Comparison of ENCODE assay signal across 2 cellular contexts in the genomic region with DNA sequence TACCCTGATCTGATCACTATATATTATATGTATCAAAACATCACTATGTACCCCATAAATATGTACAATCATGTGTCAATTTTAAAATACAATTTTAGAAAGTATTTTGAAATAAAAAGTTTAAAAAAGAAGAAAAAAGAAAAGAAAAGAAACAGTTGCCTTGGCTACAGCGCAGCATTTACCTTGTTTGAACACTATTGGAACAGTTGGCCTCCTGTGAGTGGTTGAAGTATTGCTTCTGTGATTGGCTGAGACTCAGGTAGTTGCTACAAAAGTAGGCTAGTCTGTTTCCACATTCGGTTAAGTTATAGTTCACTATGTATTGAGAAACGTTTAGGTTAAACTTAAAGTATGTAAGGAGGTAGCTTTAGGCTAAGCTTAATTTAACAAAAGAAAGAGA.
TF ChIP-seq lines count a peak whose summit lies in the region.

No MANE protein-coding gene starts in this region.

TF ChIP-seq in HepG2, 621 proteins besides CTCF, POLR2A, EP300 and RAD21:
- TF ChIP-seq KAT2B (IDR thresholded peaks at IDR 0.05; ENCODE audit: borderline replicate concordance, low read depth, low read length): no peak
- TF ChIP-seq, protein P1, sequence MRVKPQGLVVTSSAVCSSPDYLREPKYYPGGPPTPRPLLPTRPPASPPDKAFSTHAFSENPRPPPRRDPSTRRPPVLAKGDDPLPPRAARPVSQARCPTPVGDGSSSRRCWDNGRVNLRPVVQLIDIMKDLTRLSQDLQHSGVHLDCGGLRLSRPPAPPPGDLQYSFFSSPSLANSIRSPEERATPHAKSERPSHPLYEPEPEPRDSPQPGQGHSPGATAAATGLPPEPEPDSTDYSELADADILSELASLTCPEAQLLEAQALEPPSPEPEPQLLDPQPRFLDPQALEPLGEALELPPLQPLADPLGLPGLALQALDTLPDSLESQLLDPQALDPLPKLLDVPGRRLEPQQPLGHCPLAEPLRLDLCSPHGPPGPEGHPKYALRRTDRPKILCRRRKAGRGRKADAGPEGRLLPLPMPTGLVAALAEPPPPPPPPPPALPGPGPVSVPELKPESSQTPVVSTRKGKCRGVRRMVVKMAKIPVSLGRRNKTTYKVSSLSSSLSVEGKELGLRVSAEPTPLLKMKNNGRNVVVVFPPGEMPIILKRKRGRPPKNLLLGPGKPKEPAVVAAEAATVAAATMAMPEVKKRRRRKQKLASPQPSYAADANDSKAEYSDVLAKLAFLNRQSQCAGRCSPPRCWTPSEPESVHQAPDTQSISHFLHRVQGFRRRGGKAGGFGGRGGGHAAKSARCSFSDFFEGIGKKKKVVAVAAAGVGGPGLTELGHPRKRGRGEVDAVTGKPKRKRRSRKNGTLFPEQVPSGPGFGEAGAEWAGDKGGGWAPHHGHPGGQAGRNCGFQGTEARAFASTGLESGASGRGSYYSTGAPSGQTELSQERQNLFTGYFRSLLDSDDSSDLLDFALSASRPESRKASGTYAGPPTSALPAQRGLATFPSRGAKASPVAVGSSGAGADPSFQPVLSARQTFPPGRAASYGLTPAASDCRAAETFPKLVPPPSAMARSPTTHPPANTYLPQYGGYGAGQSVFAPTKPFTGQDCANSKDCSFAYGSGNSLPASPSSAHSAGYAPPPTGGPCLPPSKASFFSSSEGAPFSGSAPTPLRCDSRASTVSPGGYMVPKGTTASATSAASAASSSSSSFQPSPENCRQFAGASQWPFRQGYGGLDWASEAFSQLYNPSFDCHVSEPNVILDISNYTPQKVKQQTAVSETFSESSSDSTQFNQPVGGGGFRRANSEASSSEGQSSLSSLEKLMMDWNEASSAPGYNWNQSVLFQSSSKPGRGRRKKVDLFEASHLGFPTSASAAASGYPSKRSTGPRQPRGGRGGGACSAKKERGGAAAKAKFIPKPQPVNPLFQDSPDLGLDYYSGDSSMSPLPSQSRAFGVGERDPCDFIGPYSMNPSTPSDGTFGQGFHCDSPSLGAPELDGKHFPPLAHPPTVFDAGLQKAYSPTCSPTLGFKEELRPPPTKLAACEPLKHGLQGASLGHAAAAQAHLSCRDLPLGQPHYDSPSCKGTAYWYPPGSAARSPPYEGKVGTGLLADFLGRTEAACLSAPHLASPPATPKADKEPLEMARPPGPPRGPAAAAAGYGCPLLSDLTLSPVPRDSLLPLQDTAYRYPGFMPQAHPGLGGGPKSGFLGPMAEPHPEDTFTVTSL (CRISPR knock-in tag; IDR thresholded peaks at IDR 0.05; ENCODE audit: borderline replicate concordance): no peak
- TF ChIP-seq SRY (CRISPR knock-in tag; IDR thresholded peaks at IDR 0.05): no peak
- TF ChIP-seq ZFAT (CRISPR knock-in tag; conservative IDR thresholded peaks at IDR 0.05): peak; percentile 79; the same call in 1 of the 2 replicates

TF ChIP-seq in K562, 482 proteins besides CTCF, POLR2A, EP300 and RAD21:
- TF ChIP-seq, protein P2, sequence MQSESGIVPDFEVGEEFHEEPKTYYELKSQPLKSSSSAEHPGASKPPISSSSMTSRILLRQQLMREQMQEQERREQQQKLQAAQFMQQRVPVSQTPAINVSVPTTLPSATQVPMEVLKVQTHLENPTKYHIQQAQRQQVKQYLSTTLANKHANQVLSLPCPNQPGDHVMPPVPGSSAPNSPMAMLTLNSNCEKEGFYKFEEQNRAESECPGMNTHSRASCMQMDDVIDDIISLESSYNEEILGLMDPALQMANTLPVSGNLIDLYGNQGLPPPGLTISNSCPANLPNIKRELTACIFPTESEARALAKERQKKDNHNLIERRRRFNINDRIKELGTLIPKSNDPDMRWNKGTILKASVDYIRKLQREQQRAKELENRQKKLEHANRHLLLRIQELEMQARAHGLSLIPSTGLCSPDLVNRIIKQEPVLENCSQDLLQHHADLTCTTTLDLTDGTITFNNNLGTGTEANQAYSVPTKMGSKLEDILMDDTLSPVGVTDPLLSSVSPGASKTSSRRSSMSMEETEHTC (IDR thresholded peaks at IDR 0.05): no peak
- 0 out of 2 replicates have a peak, but pooled peaks have one; percentile 17 for TF ChIP-seq RFX1 (IDR thresholded peaks at IDR 0.05)
